8 cellular contexts compared by ENCODE assay signal in the genomic region with DNA sequence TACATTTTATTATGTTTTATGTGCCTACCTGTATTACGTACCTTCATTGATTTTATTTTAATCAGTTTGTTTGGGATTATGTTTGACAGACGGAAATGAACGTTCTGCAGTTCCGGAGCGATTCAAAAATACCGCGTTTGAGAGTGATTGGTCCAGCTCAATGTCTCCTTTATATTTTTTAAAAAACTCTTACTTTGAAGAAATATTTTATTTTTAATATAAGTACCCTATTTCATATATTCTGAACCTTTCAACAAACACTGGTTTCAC.
A peak's percentile ranks its signal among the peaks of the same experiment; 100 is the strongest.
DNase-seq lines count a peak whose midpoint lies in the region; ATAC-seq and TF ChIP-seq lines count a peak whose summit lies in the region.

No MANE protein-coding gene starts in this region.

- peak overlapping the region; percentile 69 to 94 for H3K9ac ChIP-seq in duodenal mucosa (ENCODE audit: low read depth in 1 of 2, low read length in 2 of 2)

- H3K9me3 ChIP-seq in duodenal mucosa (ENCODE audit: control insufficient read depth in 1 of 2, low read length in 2 of 2) (no peaks in the 10 kb centered on the region), muscle layer of duodenum (ENCODE audit: control insufficient read depth in 1 of 2, low read length in 2 of 2) (peaks cover 0 to 2% of the 10 kb centered on the region in 2 donors)

- peak overlapping the region; percentile 98 for H3K27ac ChIP-seq in RWPE1
- no peak overlapping the region for H3K27ac ChIP-seq in duodenal mucosa (ENCODE audit: low read depth, low read length)
- peak overlapping the region; percentile 90 for H3K27ac ChIP-seq in muscle layer of duodenum (ENCODE audit: low read length)

- no peak for TF ChIP-seq CTCF in RWPE1 (conservative IDR thresholded peaks at IDR 0.05; ENCODE audit: low read depth)

- no peak for ATAC-seq in activated CD4-positive, CD25-positive, alpha-beta regulatory T cell treated with anti-CD3 and anti-CD28 coated beads, Interleukin-2, amount 50 U/mL, for 24 hours
- ATAC-seq in HG02885 (IDR thresholded peaks at IDR 0.05; ENCODE audit: poor library complexity, unreplicated experiment) (no peak), HG03175 (IDR thresholded peaks at IDR 0.05; ENCODE audit: unreplicated experiment) (no peak)

- peak overlapping the region; percentile 85 to 88 for H3K4me3 ChIP-seq in duodenal mucosa (ENCODE audit: low read depth in 1 of 2, low read length in 2 of 2)
- H3K4me3 ChIP-seq in muscle layer of duodenum (ENCODE audit: low read depth in 1 of 2, low read length in 2 of 2), result peak overlapping the region; percentile 66 to 86

- CTCF ChIA-PET in RWPE1 (lab: Yijun Ruan, JAX), result interaction anchor here (0.6 to 1.6 kb wide), 6 partner anchors 17 to 1619 kb away, joined by 3 to 6 read pairs (median 4); a partner anchor contains a TSS

- H3K4me1 ChIP-seq in duodenal mucosa (ENCODE audit: control insufficient read depth in 1 of 2, insufficient read depth in 2 of 2, low read length in 2 of 2), result peaks cover 5 to 9% of the 10 kb centered on the region in 2 donors
- H3K4me1 ChIP-seq in muscle layer of duodenum (ENCODE audit: control insufficient read depth in 1 of 2, insufficient read depth in 2 of 2, low read length in 2 of 2), result peaks cover 0 to 17% of the 10 kb centered on the region in 2 donors

- DNase-seq in NCI-H748 (lab: John Stamatoyannopoulos, UW; ENCODE audit: unreplicated experiment), result peak; percentile 90
- DNase-seq in NCI-H748 treated with DMSO at 0.1 percent for 48 hours (lab: John Stamatoyannopoulos, UW), result no peak
- no peak for DNase-seq in RWPE1 (ENCODE audit: low spot score)

- POLR2A ChIA-PET in RWPE1 (lab: Yijun Ruan, JAX; ENCODE audit: low non-redundant PET), result interaction anchor here (1.1 to 3.1 kb wide), 7 partner anchors 15 to 230 kb away, joined by 3 to 22 read pairs (median 5); a partner anchor contains a TSS

- H3K27me3 ChIP-seq in duodenal mucosa (ENCODE audit: control insufficient read depth in 1 of 2, insufficient read depth in 2 of 2, low read length in 2 of 2) (no peaks in the 10 kb centered on the region), muscle layer of duodenum (ENCODE audit: low read depth, low read length) (peaks cover 27% of the 10 kb centered on the region)

- H3K36me3 ChIP-seq in duodenal mucosa (ENCODE audit: control insufficient read depth in 1 of 2, insufficient read depth in 2 of 2, low read length in 2 of 2) (no peaks in the 10 kb centered on the region), muscle layer of duodenum (ENCODE audit: control insufficient read depth in 1 of 2, insufficient read depth in 2 of 2, low read length in 2 of 2) (no peaks in the 10 kb centered on the region)
